In genomic region chr20:63037669-63038268, GRCh38 we compare ENCODE assay signal across 24 cellular contexts. TPM values are rescaled to one million over a fixed set of nuclear protein-coding genes. Genes with fewer than 3 reads are reported as not detected.
"Had no signal": no experiment of that assay in that cellular context is flagged by ENCODE, and none has a peak within 500 bp of the region (broad histone marks: within the 10 kb centered on the region; RNA-seq: fewer than 3 reads in every experiment).

No MANE protein-coding gene starts in this region.

- H3K4me3 ChIP-seq: breast epithelium, heart left ventricle, pancreas, thyroid gland had no signal

- H3K4me1 ChIP-seq: breast epithelium, pancreas, thyroid gland had no signal

- H3K9me3 ChIP-seq: breast epithelium, heart left ventricle, pancreas, thyroid gland had no signal

- H3K36me3 ChIP-seq: breast epithelium, heart left ventricle, pancreas, thyroid gland had no signal

- ATAC-seq: activated CD8-positive, alpha-beta T cell treated with anti-CD3 and anti-CD28 coated beads, Interleukin-2, amount 10 ng/mL, durations not matched to agents 7 days and 5 days; activated T-cell treated with anti-CD3 and anti-CD28 coated beads, Interleukin-2, amount 50 U/mL, for 72 hours; heart left ventricle; left cardiac atrium; pancreas; stimulated activated memory B cell treated with anti-CD40 and anti-IgM and Interleukin-4, amounts not matched to agents 10 μg/mL and 1 μg/mL and 100 μg/mL, for 72 hours had no signal

- H3K27me3 ChIP-seq: thyroid gland had no signal

- DNase-seq: activated B cell treated with CpG ODN at 0.5 μM for 24 hours; activated CD4-positive, alpha-beta T cell treated with anti-CD3 and anti-CD28 coated beads for 48 hours; activated CD8-positive, alpha-beta memory T cell treated with anti-CD3 and anti-CD28 coated beads, Interleukin-2, amount 50 U/mL, for 48 hours; activated CD8-positive, alpha-beta T cell treated with anti-CD3 and anti-CD28 coated beads, Interleukin-2, amount 10 ng/mL, durations not matched to agents 7 days and 5 days; activated T-cell treated with anti-CD3 and anti-CD28 coated beads, Interleukin-2, amount 50 U/mL, for 72 hours; anterior cingulate cortex; dermis blood vessel endothelial cell; foreskin melanocyte; left cardiac atrium; midbrain; stimulated activated CD4-positive, alpha-beta T cell treated with anti-CD3 and anti-CD28 coated beads, Interleukin-2, amount 100 ng/mL, for 48 hours; thyroid gland had no signal

- H3K27ac ChIP-seq: breast epithelium, epithelial cell of prostate, heart left ventricle, pancreas, thyroid gland had no signal

- FAIRE-seq: pancreas, TTC549 had no signal

RNA-seq across cellular contexts. Expression of gene BHLHE23, which starts 31.0 kb away (rescaled TPM):
- total RNA-seq: activated B cell treated with CpG ODN at 0.5 μM for 24 hours; activated CD8-positive, alpha-beta T cell treated with anti-CD3 and anti-CD28 coated beads, Interleukin-2, amount 10 ng/mL, durations not matched to agents 7 days and 5 days; activated T-cell treated with anti-CD3 and anti-CD28 coated beads, Interleukin-2, amount 50 U/mL, for 72 hours; breast epithelium; cerebellum; dermis blood vessel endothelial cell; fibroblast of lung; heart left ventricle; left cardiac atrium; lung microvascular endothelial cell; myocyte; pancreas; T-helper 2 cell treated with Interferon-gamma antibody and Interleukin-4, amounts not matched to agents 100 ng/mL and 5 ng/mL, for 36 hours; thyroid gland had no signal
- polyA plus RNA-seq: fibroblast of lung, heart left ventricle, pancreas, urinary bladder had no signal
